Comparison of ENCODE assay signal across 1 cellular context in genomic region chr17:50626037-50626574, GRCh38.
TF ChIP-seq lines count a peak whose summit lies in the region.

No MANE protein-coding gene starts in this region.

TF ChIP-seq in HepG2, 621 proteins besides CTCF, POLR2A, EP300 and RAD21 (continued from another document and continues in another):
- TF ChIP-seq ZGPAT (CRISPR knock-in tag; IDR thresholded peaks at IDR 0.05) (peak; percentile 54; the same call in 1 of the 2 replicates), NKX3-1 (CRISPR knock-in tag; IDR thresholded peaks at IDR 0.05) (0 out of 2 replicates have a peak, but pooled peaks have one; percentile 37), ARID3A (IDR thresholded peaks at IDR 0.05; ENCODE audit: low read depth, low read length) (no peak), E2F2 (CRISPR knock-in tag; IDR thresholded peaks at IDR 0.05; ENCODE audit: borderline replicate concordance) (0 out of 2 replicates have a peak, but pooled peaks have one; percentile 15), CBFB (CRISPR knock-in tag; IDR thresholded peaks at IDR 0.05) (no peak; the same call in 1 of the 2 replicates), ZMYM3 (CRISPR knock-in tag; IDR thresholded peaks at IDR 0.05) (peak; percentile 61; the same call in 1 of the 2 replicates), KLF6 (CRISPR knock-in tag; IDR thresholded peaks at IDR 0.05) (no peak), ZBTB33 (CRISPR knock-in tag; IDR thresholded peaks at IDR 0.05) (peak; percentile 43), ZNF205 (CRISPR knock-in tag; IDR thresholded peaks at IDR 0.05) (0 out of 2 replicates have a peak, but pooled peaks have one; percentile 44), ZNF773 (CRISPR knock-in tag; IDR thresholded peaks at IDR 0.05; ENCODE audit: borderline replicate concordance) (no peak), ZNF772 (CRISPR knock-in tag; IDR thresholded peaks at IDR 0.05) (peak; percentile 60), ONECUT2 (CRISPR knock-in tag; IDR thresholded peaks at IDR 0.05) (no peak), ZNF414 (CRISPR knock-in tag; IDR thresholded peaks at IDR 0.05) (no peak), ZNF276 (CRISPR knock-in tag; IDR thresholded peaks at IDR 0.05; ENCODE audit: low read depth) (no peak), ZNF460 (CRISPR knock-in tag; IDR thresholded peaks at IDR 0.05; ENCODE audit: borderline replicate concordance) (no peak), ZNF547 (CRISPR knock-in tag; IDR thresholded peaks at IDR 0.05) (0 out of 2 replicates have a peak, but pooled peaks have one; percentile 52), ZIK1 (CRISPR knock-in tag; IDR thresholded peaks at IDR 0.05; ENCODE audit: borderline replicate concordance, low read depth) (no peak), ZNF12 (CRISPR knock-in tag; IDR thresholded peaks at IDR 0.05) (peak; percentile 77; the same call in 1 of the 2 replicates), ZNF430 (CRISPR knock-in tag; IDR thresholded peaks at IDR 0.05) (no peak), MYPOP (CRISPR knock-in tag; IDR thresholded peaks at IDR 0.05) (0 out of 2 replicates have a peak, but pooled peaks have one; percentile 36), TBX2 (CRISPR knock-in tag; IDR thresholded peaks at IDR 0.05; ENCODE audit: borderline replicate concordance) (peak; percentile 39; the same call in 1 of the 2 replicates), ZC3H4 (CRISPR knock-in tag; IDR thresholded peaks at IDR 0.05; ENCODE audit: borderline replicate concordance) (no peak), ATRX (CRISPR knock-in tag; IDR thresholded peaks at IDR 0.05; ENCODE audit: borderline replicate concordance) (no peak), ZNF878 (CRISPR knock-in tag; IDR thresholded peaks at IDR 0.05) (no peak), ZNF441 (CRISPR knock-in tag; IDR thresholded peaks at IDR 0.05; ENCODE audit: borderline replicate concordance) (no peak), XBP1 (CRISPR knock-in tag; IDR thresholded peaks at IDR 0.05) (no peak), MEIS2 (CRISPR knock-in tag; IDR thresholded peaks at IDR 0.05) (0 out of 2 replicates have a peak, but pooled peaks have one; percentile 27), ESRRA (CRISPR knock-in tag; IDR thresholded peaks at IDR 0.05; ENCODE audit: low read depth) (no peak), ZFP36 (IDR thresholded peaks at IDR 0.05; ENCODE audit: borderline replicate concordance, low read depth, low read length, partially characterized antibody) (peak; percentile 9), CREM (IDR thresholded peaks at IDR 0.05) (no peak), CREM (CRISPR knock-in tag; IDR thresholded peaks at IDR 0.05) (no peak), ZNF557 (CRISPR knock-in tag; IDR thresholded peaks at IDR 0.05) (no peak), HNRNPUL1 (IDR thresholded peaks at IDR 0.05; ENCODE audit: low read depth, low read length) (no peak), HNRNPH1 (optimal IDR thresholded peaks at IDR 0.05; ENCODE audit: low read depth, low read length) (no peak), ZSCAN21 (CRISPR knock-in tag; IDR thresholded peaks at IDR 0.05; ENCODE audit: borderline replicate concordance) (no peak)
- TF ChIP-seq, protein P1, sequence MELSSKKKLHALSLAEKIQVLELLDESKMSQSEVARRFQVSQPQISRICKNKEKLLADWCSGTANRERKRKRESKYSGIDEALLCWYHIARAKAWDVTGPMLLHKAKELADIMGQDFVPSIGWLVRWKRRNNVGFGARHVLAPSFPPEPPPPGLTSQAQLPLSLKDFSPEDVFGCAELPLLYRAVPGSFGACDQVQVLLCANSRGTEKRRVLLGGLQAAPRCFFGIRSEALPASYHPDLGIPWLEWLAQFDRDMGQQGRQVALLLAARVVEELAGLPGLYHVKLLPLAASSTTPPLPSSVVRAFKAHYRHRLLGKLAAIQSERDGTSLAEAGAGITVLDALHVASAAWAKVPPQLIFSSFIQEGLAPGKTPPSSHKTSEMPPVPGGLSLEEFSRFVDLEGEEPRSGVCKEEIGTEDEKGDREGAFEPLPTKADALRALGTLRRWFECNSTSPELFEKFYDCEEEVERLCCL (CRISPR knock-in tag; IDR thresholded peaks at IDR 0.05; ENCODE audit: borderline replicate concordance): no peak
- TF ChIP-seq, protein P2, sequence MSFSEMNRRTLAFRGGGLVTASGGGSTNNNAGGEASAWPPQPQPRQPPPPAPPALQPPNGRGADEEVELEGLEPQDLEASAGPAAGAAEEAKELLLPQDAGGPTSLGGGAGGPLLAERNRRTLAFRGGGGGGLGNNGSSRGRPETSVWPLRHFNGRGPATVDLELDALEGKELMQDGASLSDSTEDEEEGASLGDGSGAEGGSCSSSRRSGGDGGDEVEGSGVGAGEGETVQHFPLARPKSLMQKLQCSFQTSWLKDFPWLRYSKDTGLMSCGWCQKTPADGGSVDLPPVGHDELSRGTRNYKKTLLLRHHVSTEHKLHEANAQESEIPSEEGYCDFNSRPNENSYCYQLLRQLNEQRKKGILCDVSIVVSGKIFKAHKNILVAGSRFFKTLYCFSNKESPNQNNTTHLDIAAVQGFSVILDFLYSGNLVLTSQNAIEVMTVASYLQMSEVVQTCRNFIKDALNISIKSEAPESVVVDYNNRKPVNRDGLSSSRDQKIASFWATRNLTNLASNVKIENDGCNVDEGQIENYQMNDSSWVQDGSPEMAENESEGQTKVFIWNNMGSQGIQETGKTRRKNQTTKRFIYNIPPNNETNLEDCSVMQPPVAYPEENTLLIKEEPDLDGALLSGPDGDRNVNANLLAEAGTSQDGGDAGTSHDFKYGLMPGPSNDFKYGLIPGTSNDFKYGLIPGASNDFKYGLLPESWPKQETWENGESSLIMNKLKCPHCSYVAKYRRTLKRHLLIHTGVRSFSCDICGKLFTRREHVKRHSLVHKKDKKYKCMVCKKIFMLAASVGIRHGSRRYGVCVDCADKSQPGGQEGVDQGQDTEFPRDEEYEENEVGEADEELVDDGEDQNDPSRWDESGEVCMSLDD (CRISPR knock-in tag; IDR thresholded peaks at IDR 0.05; ENCODE audit: borderline replicate concordance): no peak
- TF ChIP-seq, protein P3, sequence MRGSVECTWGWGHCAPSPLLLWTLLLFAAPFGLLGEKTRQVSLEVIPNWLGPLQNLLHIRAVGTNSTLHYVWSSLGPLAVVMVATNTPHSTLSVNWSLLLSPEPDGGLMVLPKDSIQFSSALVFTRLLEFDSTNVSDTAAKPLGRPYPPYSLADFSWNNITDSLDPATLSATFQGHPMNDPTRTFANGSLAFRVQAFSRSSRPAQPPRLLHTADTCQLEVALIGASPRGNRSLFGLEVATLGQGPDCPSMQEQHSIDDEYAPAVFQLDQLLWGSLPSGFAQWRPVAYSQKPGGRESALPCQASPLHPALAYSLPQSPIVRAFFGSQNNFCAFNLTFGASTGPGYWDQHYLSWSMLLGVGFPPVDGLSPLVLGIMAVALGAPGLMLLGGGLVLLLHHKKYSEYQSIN (CRISPR knock-in tag; IDR thresholded peaks at IDR 0.05; ENCODE audit: borderline replicate concordance): no peak
- TF ChIP-seq, protein P4, sequence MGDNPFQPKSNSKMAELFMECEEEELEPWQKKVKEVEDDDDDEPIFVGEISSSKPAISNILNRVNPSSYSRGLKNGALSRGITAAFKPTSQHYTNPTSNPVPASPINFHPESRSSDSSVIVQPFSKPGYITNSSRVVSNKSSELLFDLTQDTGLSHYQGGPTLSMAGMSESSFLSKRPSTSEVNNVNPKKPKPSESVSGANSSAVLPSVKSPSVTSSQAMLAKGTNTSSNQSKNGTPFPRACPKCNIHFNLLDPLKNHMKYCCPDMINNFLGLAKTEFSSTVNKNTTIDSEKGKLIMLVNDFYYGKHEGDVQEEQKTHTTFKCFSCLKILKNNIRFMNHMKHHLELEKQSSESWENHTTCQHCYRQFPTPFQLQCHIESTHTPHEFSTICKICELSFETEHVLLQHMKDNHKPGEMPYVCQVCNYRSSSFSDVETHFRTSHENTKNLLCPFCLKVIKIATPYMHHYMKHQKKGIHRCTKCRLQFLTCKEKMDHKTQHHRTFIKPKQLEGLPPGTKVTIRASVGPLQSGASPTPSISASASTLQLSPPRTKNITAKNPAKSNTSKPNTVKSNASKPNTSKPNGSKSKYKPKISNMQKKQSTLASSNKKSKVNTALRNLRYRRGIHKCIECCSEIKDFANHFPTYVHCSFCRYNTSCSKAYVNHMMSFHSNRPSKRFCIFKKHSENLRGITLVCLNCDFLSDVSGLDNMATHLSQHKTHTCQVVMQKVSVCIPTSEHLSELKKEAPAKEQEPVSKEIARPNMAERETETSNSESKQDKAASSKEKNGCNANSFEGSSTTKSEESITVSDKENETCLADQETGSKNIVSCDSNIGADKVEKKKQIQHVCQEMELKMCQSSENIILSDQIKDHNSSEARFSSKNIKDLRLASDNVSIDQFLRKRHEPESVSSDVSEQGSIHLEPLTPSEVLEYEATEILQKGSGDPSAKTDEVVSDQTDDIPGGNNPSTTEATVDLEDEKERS (CRISPR knock-in tag; IDR thresholded peaks at IDR 0.05): peak; percentile 61; the same call in 1 of the 2 replicates
- TF ChIP-seq, protein P5, sequence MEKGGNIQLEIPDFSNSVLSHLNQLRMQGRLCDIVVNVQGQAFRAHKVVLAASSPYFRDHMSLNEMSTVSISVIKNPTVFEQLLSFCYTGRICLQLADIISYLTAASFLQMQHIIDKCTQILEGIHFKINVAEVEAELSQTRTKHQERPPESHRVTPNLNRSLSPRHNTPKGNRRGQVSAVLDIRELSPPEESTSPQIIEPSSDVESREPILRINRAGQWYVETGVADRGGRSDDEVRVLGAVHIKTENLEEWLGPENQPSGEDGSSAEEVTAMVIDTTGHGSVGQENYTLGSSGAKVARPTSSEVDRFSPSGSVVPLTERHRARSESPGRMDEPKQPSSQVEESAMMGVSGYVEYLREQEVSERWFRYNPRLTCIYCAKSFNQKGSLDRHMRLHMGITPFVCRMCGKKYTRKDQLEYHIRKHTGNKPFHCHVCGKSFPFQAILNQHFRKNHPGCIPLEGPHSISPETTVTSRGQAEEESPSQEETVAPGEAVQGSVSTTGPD (CRISPR knock-in tag; IDR thresholded peaks at IDR 0.05): no peak
